In the genomic region with DNA sequence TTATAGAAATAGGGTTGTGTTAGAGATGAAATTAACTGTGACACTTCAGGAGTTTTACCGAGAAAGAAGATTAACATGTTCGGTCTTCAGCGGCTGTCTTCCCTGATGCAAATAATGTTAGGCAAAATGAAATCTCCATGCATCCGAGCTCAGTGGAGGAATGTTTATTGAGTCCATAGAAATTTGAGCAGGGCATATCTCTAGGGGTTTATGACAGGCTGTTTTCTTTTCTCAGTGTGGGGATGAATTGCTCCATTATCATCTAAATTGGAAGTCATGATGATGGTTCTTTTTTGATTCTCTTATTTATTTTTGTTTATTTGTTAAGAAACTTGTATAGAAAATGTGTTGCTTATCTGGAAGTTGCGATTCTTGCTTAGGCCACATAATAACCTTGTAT, we compare ENCODE assay signal across 22 cellular contexts. TPM values are rescaled to one million over a fixed set of nuclear protein-coding genes. Genes with fewer than 3 reads are reported as not detected.
"Had no signal": no experiment of that assay in that cellular context is flagged by ENCODE, and none has a peak within 500 bp of the region (broad histone marks: within the 10 kb centered on the region; RNA-seq: fewer than 3 reads in every experiment).

No MANE protein-coding gene starts in this region.

- H3K27me3 ChIP-seq: colonic mucosa, hepatocyte, right lobe of liver, spleen, testis, tibial nerve had no signal

- H3K36me3 ChIP-seq: colonic mucosa, right lobe of liver, spleen, tibial nerve had no signal

- DNase-seq: colonic mucosa; dermis blood vessel endothelial cell; erythroblast; foreskin melanocyte; head of caudate nucleus; left colon; left ventricle myocardium superior; mesenchymal stem cell; midbrain; occipital lobe; psoas muscle; retina; right lobe of liver; spleen; stimulated activated CD4-positive, alpha-beta T cell treated with anti-CD3 and anti-CD28 coated beads, Interleukin-15, amount 100 ng/mL, for 24 hours; stimulated activated CD4-positive, alpha-beta T cell treated with anti-CD3 and anti-CD28 coated beads, Interleukin-1b, Interleukin-23, amount 100 ng/mL, for 48 hours; stimulated activated CD4-positive, alpha-beta T cell treated with anti-CD3 and anti-CD28 coated beads, Interleukin-4, amount 100 ng/mL, for 24 hours; testis had no signal

- H3K27ac ChIP-seq: colonic mucosa, hepatocyte, psoas muscle, right lobe of liver, spleen, testis, tibial nerve had no signal

- H3K4me3 ChIP-seq: colonic mucosa, hepatocyte, lung, psoas muscle, right lobe of liver, spleen, testis, tibial nerve had no signal

- H3K9me3 ChIP-seq: colonic mucosa, psoas muscle, right lobe of liver, spleen, testis, tibial nerve had no signal

- H3K4me1 ChIP-seq: colonic mucosa, psoas muscle, right lobe of liver, spleen, testis had no signal

RNA-seq across cellular contexts. Expression of a gene that starts 31.7 kb away (rescaled TPM):
- total RNA-seq: natural killer cell treated with Interleukin-12 subunit alpha and Interleukin-12 subunit beta and Interleukin-15 and Interleukin-18, amount 100 ng/mL, for 72 hours had no signal
